Comparison of ENCODE assay signal across 17 cellular contexts in genomic region chr3:183507551-183507950, GRCh38. TPM values are rescaled to one million over a fixed set of nuclear protein-coding genes. Genes with fewer than 3 reads are reported as not detected.
DNase-seq lines count a peak whose midpoint lies in the region; ATAC-seq and TF ChIP-seq lines count a peak whose summit lies in the region.
"Had no signal": no experiment of that assay in that cellular context is flagged by ENCODE, and none has a peak within 500 bp of the region (broad histone marks: within the 10 kb centered on the region; RNA-seq: fewer than 3 reads in every experiment).

No MANE protein-coding gene starts in this region.

- WGBS in mesendoderm (ENCODE audit: extremely low coverage, insufficient coverage, low lambda C conversion rate), result no CpG with 5 or more reads among the region's 11 CpGs
- WGBS in testis, 2 donors, result 87 to 95% methylated on average over 9 to 11 of the region's 11 CpGs
- WGBS in SK-N-SH (ENCODE audit: low lambda C conversion rate), result 72% methylated on average over 11 of the region's 11 CpGs

- H3K36me3 Mint-ChIP-seq in GM23338 (ENCODE audit: low read depth), result no peaks in the 10 kb centered on the region; the same call in 2 of the 3 replicates

- H3F3A ChIP-seq in GM23338 (replicated peaks; ENCODE audit: low read depth), result no peaks in the 10 kb centered on the region
- no peaks in the 10 kb centered on the region for H3F3A ChIP-seq in SK-N-SH (replicated peaks; ENCODE audit: insufficient read depth)

- peaks cover 13 to 38% (median 34%) of the 10 kb centered on the region in 11 experiments; a peak in 21 of 22 replicates for H3K9me3 ChIP-seq in BLaER1 treated with 17β-estradiol and CSF1 and Interleukin-3, amounts not matched to agents 10 nM and 100 nM (replicated peaks in 1 of 11)
- H3K9me3 ChIP-seq in testis (no peaks in the 10 kb centered on the region), SK-N-SH (no peaks in the 10 kb centered on the region)

- no peak overlapping the region for H3K4ac ChIP-seq in mesendoderm (ENCODE audit: low read depth, low read length)

- POLR2A ChIA-PET in SK-N-SH (lab: Yijun Ruan, JAX), result no interaction called here

- H3K27ac ChIP-seq in BLaER1 treated with 17β-estradiol and CSF1 and Interleukin-3, amounts not matched to agents 10 nM and 100 nM, result peak overlapping the region in 5 of 11 experiments; percentile 12 to 68 (median 50); a peak in 9 of 22 replicates
- H3K27ac ChIP-seq in GM23338 (ENCODE audit: low read depth) (no peak overlapping the region), mesendoderm (ENCODE audit: low read depth, low read length) (no peak overlapping the region), testis (no peak overlapping the region), SK-N-SH (ENCODE audit: low read depth in 2 of 2, low read length in 1 of 2) (no peak overlapping the region)
- H3K27ac ChIP-seq: C4-2B, HL-60 had no signal

- no peak overlapping the region for H4K5ac ChIP-seq in mesendoderm (ENCODE audit: low read length)

- intact Hi-C loops in testis (cut with DNase I; ENCODE audit: low total_unique reads), result no loop called here

- TF ChIP-seq POLR2A in testis (IDR thresholded peaks at IDR 0.05), result no peak

- no peaks in the 10 kb centered on the region for H3K27me3 ChIP-seq in BLaER1 treated with 17β-estradiol and CSF1 and Interleukin-3, amounts not matched to agents 10 nM and 100 nM
- no peaks in the 10 kb centered on the region for H3K27me3 ChIP-seq in GM23338 (ENCODE audit: insufficient read depth)
- H3K27me3 ChIP-seq in mesendoderm (ENCODE audit: insufficient read depth, low read length, poor library complexity), result no peaks in the 10 kb centered on the region
- no peaks in the 10 kb centered on the region for H3K27me3 ChIP-seq in testis
- no peaks in the 10 kb centered on the region for H3K27me3 ChIP-seq in SK-N-SH (ENCODE audit: insufficient read depth)

- peaks cover 3% of the 10 kb centered on the region for H3K27me3 Mint-ChIP-seq in GM23338 (ENCODE audit: insufficient read depth, low read depth, poor library complexity)
- H3K27me3 Mint-ChIP-seq: B cell had no signal

- no peak overlapping the region for H2BK120ac ChIP-seq in mesendoderm (ENCODE audit: low read depth, low read length)

- no peak for TF ChIP-seq RAD21 in SK-N-SH (IDR thresholded peaks at IDR 0.05; ENCODE audit: low read length)

- H3K27ac Mint-ChIP-seq in GM23338, result no peak overlapping the region

- no peak overlapping the region for H2BK15ac ChIP-seq in mesendoderm (replicated peaks; ENCODE audit: low read depth)

- TF ChIP-seq CTCF in GM23338 (conservative IDR thresholded peaks at IDR 0.05; ENCODE audit: low read depth in 2 of 2) (no peak), testis (IDR thresholded peaks at IDR 0.05) (no peak), SK-N-SH (IDR thresholded peaks at IDR 0.05) (no peak)

- H3K4me2 ChIP-seq in BLaER1 treated with 17β-estradiol and CSF1 and Interleukin-3, amounts not matched to agents 10 nM and 100 nM, result peak overlapping the region in 9 of 11 experiments; percentile 0 to 90 (median 47); a peak in 12 of 22 replicates
- no peak overlapping the region for H3K4me2 ChIP-seq in GM23338
- H3K4me2 ChIP-seq in mesendoderm (ENCODE audit: low read length), result no peak overlapping the region
- no peak overlapping the region for H3K4me2 ChIP-seq in SK-N-SH

- H3K4me1 Mint-ChIP-seq in GM23338, result no peaks in the 10 kb centered on the region

- H3K9me2 ChIP-seq in GM23338 (ENCODE audit: insufficient read depth) (no peaks in the 10 kb centered on the region), SK-N-SH (no peaks in the 10 kb centered on the region)

- peak overlapping the region; percentile 43; the same call in 1 of the 2 replicates for H2AFZ ChIP-seq in GM23338
- H2AFZ ChIP-seq in SK-N-SH (ENCODE audit: low read depth), result no peak overlapping the region

- CTCF ChIA-PET in SK-N-SH (lab: Yijun Ruan, JAX), result interaction anchor here (0.6 to 1.6 kb wide), 3 partner anchors 22 to 260 kb away, joined by 3 to 4 read pairs (median 3); no protein-coding TSS in a partner anchor

- H3K56ac ChIP-seq in mesendoderm (ENCODE audit: low read length), result no peak overlapping the region

- H3K9ac ChIP-seq in BLaER1 treated with 17β-estradiol and CSF1 and Interleukin-3, amounts not matched to agents 10 nM and 100 nM, result peak overlapping the region in 2 of 11 experiments; percentile 0 to 62; a peak in 2 of 22 replicates
- no peak overlapping the region for H3K9ac ChIP-seq in mesendoderm (ENCODE audit: low read length)
- no peak overlapping the region for H3K9ac ChIP-seq in SK-N-SH

- no peaks in the 10 kb centered on the region for H3K9me3 Mint-ChIP-seq in GM23338

- H2BK5ac ChIP-seq in mesendoderm (ENCODE audit: low read length), result no peak overlapping the region

- peak overlapping the region; percentile 45 for H3K23ac ChIP-seq in mesendoderm (ENCODE audit: low read length)

- H3K4me3 Mint-ChIP-seq in GM23338, result no peak overlapping the region
- H3K4me3 Mint-ChIP-seq: B cell; CD8-positive, alpha-beta T cell had no signal

- no peaks in the 10 kb centered on the region for H3K79me1 ChIP-seq in mesendoderm (ENCODE audit: low read length)

- no peak overlapping the region for H2AK5ac ChIP-seq in mesendoderm (ENCODE audit: low read length)

- peaks cover 24 to 71% (median 49%) of the 10 kb centered on the region in 10 experiments for H3K4me1 ChIP-seq in BLaER1 treated with 17β-estradiol and CSF1 and Interleukin-3, amounts not matched to agents 10 nM and 100 nM
- H3K4me1 ChIP-seq in GM23338 (ENCODE audit: insufficient read depth) (no peaks in the 10 kb centered on the region), mesendoderm (ENCODE audit: control insufficient read depth, low read depth, low read length) (no peaks in the 10 kb centered on the region), testis (peaks cover 13% of the 10 kb centered on the region), SK-N-SH (ENCODE audit: control insufficient read depth in 1 of 2, insufficient read depth in 2 of 2, low read depth in 1 of 2, low read length in 1 of 2) (no peaks in the 10 kb centered on the region)

- no peak overlapping the region for H4K8ac ChIP-seq in mesendoderm (ENCODE audit: low read depth, low read length)

- no peak for TF ChIP-seq EP300 in SK-N-SH (IDR thresholded peaks at IDR 0.05; ENCODE audit: borderline replicate concordance in 1 of 2, low read depth in 1 of 2, low read length in 1 of 2)

- DNase-seq in GM23338 (ENCODE audit: low spot score), result no peak
- DNase-seq in dedifferentiated amniotic fluid mesenchymal stem cell (ENCODE audit: extremely low spot score), result peak; percentile 7
- no peak for DNase-seq in mesendoderm
- no peak for DNase-seq in testis
- DNase-seq in HT-29 (ENCODE audit: low spot score), result no peak
- DNase-seq in SK-N-SH, result no peak
- DNase-seq: CD8-positive, alpha-beta T cell; COR-L47; DMS153; DND-41; GF-D8 had no signal

- H3K4me3 ChIP-seq in BLaER1 treated with 17β-estradiol and CSF1 and Interleukin-3, amounts not matched to agents 10 nM and 100 nM, result 0 out of 20 replicates have a peak overlapping the region, but pooled peaks of 1 of the 10 experiments have one; percentile 8
- no peak overlapping the region for H3K4me3 ChIP-seq in GM23338
- no peak overlapping the region for H3K4me3 ChIP-seq in mesendoderm (ENCODE audit: low read length)
- no peak overlapping the region for H3K4me3 ChIP-seq in testis
- no peak overlapping the region for H3K4me3 ChIP-seq in SK-N-SH (ENCODE audit: low read depth in 2 of 2, low read length in 1 of 2)

- H3K79me2 ChIP-seq in GM23338 (replicated peaks; ENCODE audit: insufficient read depth) (no peaks in the 10 kb centered on the region), mesendoderm (ENCODE audit: control insufficient read depth, insufficient read depth, low read length) (no peaks in the 10 kb centered on the region), SK-N-SH (ENCODE audit: insufficient read depth) (no peaks in the 10 kb centered on the region)

- no peak overlapping the region for H3K18ac ChIP-seq in mesendoderm (ENCODE audit: low read length)

- peaks cover 0 to 14% (median 0%) of the 10 kb centered on the region in 11 experiments; a peak in 4 of 22 replicates for H4K20me1 ChIP-seq in BLaER1 treated with 17β-estradiol and CSF1 and Interleukin-3, amounts not matched to agents 10 nM and 100 nM
- H4K20me1 ChIP-seq in GM23338 (replicated peaks; ENCODE audit: insufficient read depth), result no peaks in the 10 kb centered on the region
- no peaks in the 10 kb centered on the region for H4K20me1 ChIP-seq in SK-N-SH (ENCODE audit: insufficient read depth)

- peaks cover 54 to 76% (median 64%) of the 10 kb centered on the region in 11 experiments for H3K36me3 ChIP-seq in BLaER1 treated with 17β-estradiol and CSF1 and Interleukin-3, amounts not matched to agents 10 nM and 100 nM
- H3K36me3 ChIP-seq in GM23338 (ENCODE audit: insufficient read depth), result no peaks in the 10 kb centered on the region
- no peaks in the 10 kb centered on the region for H3K36me3 ChIP-seq in mesendoderm (ENCODE audit: control insufficient read depth, insufficient read depth, low read length)
- H3K36me3 ChIP-seq in testis (ENCODE audit: low read depth, missing control alignments), result no peaks in the 10 kb centered on the region
- no peaks in the 10 kb centered on the region for H3K36me3 ChIP-seq in SK-N-SH (replicated peaks in 1 of 2; ENCODE audit: control insufficient read depth in 1 of 2, insufficient read depth in 2 of 2, low read length in 1 of 2)

- ATAC-seq in GM23338, result no peak
- no peak for ATAC-seq in GM21367 (IDR thresholded peaks at IDR 0.05; ENCODE audit: unreplicated experiment)
- ATAC-seq: CD8-positive, alpha-beta T cell; HCT116 had no signal

TF ChIP-seq in GM23338, 12 proteins besides CTCF, POLR2A, EP300 and RAD21 (continues in another document):
- TF ChIP-seq ZNF114 (CRISPR knock-in tag; IDR thresholded peaks at IDR 0.05) (no peak), CREB1 (CRISPR knock-in tag; IDR thresholded peaks at IDR 0.05; ENCODE audit: low read depth) (no peak)

TF ChIP-seq in SK-N-SH, 30 proteins besides CTCF, POLR2A, EP300 and RAD21 (continues in another document):
- TF ChIP-seq PBX3 (IDR thresholded peaks at IDR 0.05), result no peak

RNA-seq across cellular contexts. Expression of gene KLHL6, which starts 48.0 kb away (rescaled TPM):
- total RNA-seq in GM23338 (2014; rRNA removed; shearing (Covaris generic)), result 0.12 TPM in 1 of 2 replicates, not detected in the other
- polyA plus RNA-seq in GM23338 (2016; fragmentation: Nextera tagmentation; extraction: Ambion mirVana) (0.05 TPM in 1 of 2 replicates, not detected in the other), testis (ENCODE audit: insufficient read depth, low read depth, low replicate concordance) (1.4 TPM), SK-N-SH (2012; rRNA removed) (not detected in 2 replicates)
- polyA plus RNA-seq in mesendoderm (2013, experiment 1 of 2), result 0.08 TPM
- polyA plus RNA-seq in mesendoderm (2013, experiment 2 of 2), result 0.06 TPM
- total RNA-seq in testis, result 1 to 10 TPM in 1 of 2 donors, under 1 TPM in 1; 0.55 to 1.5 TPM
- total RNA-seq in HT-29 (2014; rRNA removed; shearing (Covaris generic)), result not detected in 2 replicates
- polyA plus RNA-seq in SK-N-SH (2012; cell fraction: cytosol; rRNA removed), result not detected in 2 replicates
- not detected in 2 replicates for polyA plus RNA-seq in SK-N-SH (2012; cell fraction: nucleus; rRNA removed)

Comparison
In these comparisons a context has a peak if more than half of its experiments do, and no peak if none do; other contexts are left out.
1. H3K4me2 ChIP-seq: peak in BLaER1 treated with 17β-estradiol and CSF1 and Interleukin-3, amounts not matched to agents 10 nM and 100 nM (9 of 11); none in GM23338 (single experiment), mesendoderm (single experiment) and SK-N-SH (single experiment).